In the genomic region with DNA sequence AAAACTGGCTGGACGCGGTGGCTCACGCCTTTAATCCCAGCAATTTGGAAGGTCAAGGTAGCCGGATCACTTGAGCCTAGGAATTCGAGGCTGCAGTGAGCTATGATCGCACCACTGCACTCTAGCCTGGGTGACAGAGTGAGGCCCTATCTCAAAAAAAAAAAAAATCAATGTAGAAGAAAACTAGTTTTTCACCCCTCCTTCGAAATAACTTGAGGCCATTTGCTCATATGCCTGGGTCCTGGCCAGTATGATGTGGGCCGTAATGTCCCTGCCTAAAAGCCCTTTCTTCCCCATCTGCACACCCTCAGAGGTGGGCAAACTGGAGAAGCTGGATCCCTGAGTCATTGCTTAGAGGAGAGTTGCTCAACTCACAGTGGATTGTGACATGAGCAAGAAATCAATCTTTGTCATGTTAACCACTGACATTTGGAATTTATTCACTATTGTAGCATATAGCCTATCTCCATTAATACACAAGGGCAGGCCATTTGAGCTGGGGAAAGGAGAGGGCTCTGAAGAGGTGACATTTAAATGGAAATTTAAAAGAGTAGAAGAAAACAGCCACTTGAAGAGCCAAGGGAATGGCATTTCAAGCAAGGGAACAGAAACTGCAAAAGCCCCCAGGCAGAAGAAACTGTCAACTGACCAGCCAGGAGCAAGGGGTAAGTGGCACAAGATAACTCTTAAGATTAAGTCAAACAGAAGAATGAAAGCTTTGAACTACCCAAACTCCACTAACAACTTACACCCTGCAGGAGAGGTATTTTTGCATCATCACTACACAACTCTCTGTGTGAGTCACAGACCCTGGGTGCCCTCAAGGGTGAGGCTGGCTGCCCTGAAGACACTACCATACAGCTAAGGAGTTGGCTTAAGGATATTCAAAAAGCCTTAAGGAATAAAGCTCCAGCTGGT, we compare ENCODE assay signal across 9 cellular contexts. TPM values are rescaled to one million over a fixed set of nuclear protein-coding genes. Genes with fewer than 3 reads are reported as not detected.
DNase-seq lines count a peak whose midpoint lies in the region; ATAC-seq lines count a peak whose summit lies in the region.
"Had no signal": no experiment of that assay in that cellular context is flagged by ENCODE, and none has a peak within 500 bp of the region (broad histone marks: within the 10 kb centered on the region; RNA-seq: fewer than 3 reads in every experiment).

No MANE protein-coding gene starts in this region.

- DNase-seq in ACHN (peak; percentile 89), RPMI7951 (ENCODE audit: low read depth) (peak; percentile 85), glomerular visceral epithelial cell (ENCODE audit: extremely low spot score) (peak; percentile 80), DMS53 (lab: John Stamatoyannopoulos, UW) (no peak), dedifferentiated amniotic fluid mesenchymal stem cell (ENCODE audit: extremely low spot score) (no peak)
- DNase-seq: NCI-H2081 treated with DMSO at 0.1 percent for 48 hours had no signal

- peak; percentile 43 for ATAC-seq in GM21723 (IDR thresholded peaks at IDR 0.05; ENCODE audit: unreplicated experiment)
- no peak for ATAC-seq in HG02571 (IDR thresholded peaks at IDR 0.05; ENCODE audit: unreplicated experiment)
- no peak for ATAC-seq in HG02623 (IDR thresholded peaks at IDR 0.05; ENCODE audit: unreplicated experiment)

- in situ Hi-C loops in ACHN (cut with HindIII; ENCODE audit: low pct_ligation_motif_present, low pct_unique_long_range_greater_than_20kb, low sequenced_read_pairs): loop anchor here (10.0 kb wide), 1 partner anchor 102 kb away; no protein-coding TSS in a partner anchor

RNA-seq across cellular contexts. Expression of a gene that starts 7.6 kb away (rescaled TPM):
- total RNA-seq in RPMI7951 (2014; rRNA removed; shearing (Covaris generic)): 22.1 and 33.2 TPM in 2 replicates

Comparison
In these comparisons a context has a peak if more than half of its experiments do, and no peak if none do; other contexts are left out.
1. DNase-seq: peak in ACHN (single experiment), RPMI7951 (single experiment) and glomerular visceral epithelial cell (single experiment); none in DMS53 (single experiment) and dedifferentiated amniotic fluid mesenchymal stem cell (single experiment).